11 cellular contexts compared by ENCODE assay signal in genomic region chr17:49194297-49194607, GRCh38. TPM values are rescaled to one million over a fixed set of nuclear protein-coding genes. Genes with fewer than 3 reads are reported as not detected.
A peak's percentile ranks its signal among the peaks of the same experiment; 100 is the strongest.
DNase-seq lines count a peak whose midpoint lies in the region; ATAC-seq and TF ChIP-seq lines count a peak whose summit lies in the region.
"Had no signal": no experiment of that assay in that cellular context is flagged by ENCODE, and none has a peak within 500 bp of the region (broad histone marks: within the 10 kb centered on the region; RNA-seq: fewer than 3 reads in every experiment).

No MANE protein-coding gene starts in this region.

- H3K27ac ChIP-seq in ACC112 (ENCODE audit: low read depth, low read length) (no peak overlapping the region), HCT116 (ENCODE audit: low read depth, low read length) (no peak overlapping the region), breast epithelium (peak overlapping the region; percentile 81 to 94)

- intact Hi-C loops in HCT116 (cut with micrococcal nuclease) (loop anchor here (5.0 kb wide), 3 partner anchors 33 to 302 kb away; partner anchors contain the start of genes ATP5MC1 and UBE2Z), breast epithelium (cut with DNase I; ENCODE audit: low total_unique reads) (loop anchor here (5.0 kb wide), 1 partner anchor 223 kb away; no protein-coding TSS in a partner anchor), posterior vena cava (cut with DNase I) (loop anchor here in 1 of 2 donors (5.0 kb wide), 1 partner anchor 302 kb away; the partner anchor contains the start of gene ATP5MC1), left ventricle myocardium superior (cut with micrococcal nuclease) (loop anchor here (5.0 kb wide), 1 partner anchor 33 kb away; no protein-coding TSS in a partner anchor)

- H3K36me3 ChIP-seq in ACC112 (ENCODE audit: insufficient read depth, low read length) = no peaks in the 10 kb centered on the region
- no peaks in the 10 kb centered on the region for H3K36me3 ChIP-seq in HCT116 (ENCODE audit: control insufficient read depth in 1 of 2, insufficient read depth in 2 of 2, low read length in 2 of 2)
- no peaks in the 10 kb centered on the region for H3K36me3 ChIP-seq in breast epithelium

- no peak for TF ChIP-seq RAD21 in HCT116 (IDR thresholded peaks at IDR 0.05; ENCODE audit: low read depth)

- peaks cover 29% of the 10 kb centered on the region for H3K27me3 Mint-ChIP-seq in nephron progenitor cell (ENCODE audit: low read depth, poor library complexity)

- H3K9me3 ChIP-seq in HCT116 (ENCODE audit: control insufficient read depth in 1 of 2, insufficient read depth in 1 of 2, low read depth in 1 of 2, low read length in 2 of 2) (no peaks in the 10 kb centered on the region), breast epithelium (no peaks in the 10 kb centered on the region)

- no peaks in the 10 kb centered on the region for H3K36me3 Mint-ChIP-seq in nephron progenitor cell (ENCODE audit: low read depth)

- no TSS peak for BruUV-seq in HCT116 (replicated peaks; lab: Mats Ljungman, UMichigan)

- POLR2A ChIA-PET in HCT116 (lab: Charles Lee) = interaction anchor here (0.6 kb wide), 1 partner anchor 317 kb away, joined by 5 read pairs; no protein-coding TSS in a partner anchor

- H3K9ac ChIP-seq in HCT116 (ENCODE audit: low read length) = no peak overlapping the region

- H2AFZ ChIP-seq in ACC112 (ENCODE audit: low read length, unreplicated experiment) (peak overlapping the region; percentile 6), HCT116 (ENCODE audit: low read depth, low read length, poor library complexity, severe bottlenecking) (peak overlapping the region; percentile 72)

- H3K4me1 ChIP-seq in ACC112 (ENCODE audit: control insufficient read depth, insufficient read depth, low read length, unreplicated experiment) = peaks cover 8% of the 10 kb centered on the region
- peaks cover 13 to 50% of the 10 kb centered on the region in 2 experiments; a peak in 3 of 4 replicates for H3K4me1 ChIP-seq in HCT116 (ENCODE audit: control insufficient read depth in 1 of 2, insufficient read depth in 2 of 2, low read length in 2 of 2)
- H3K4me1 ChIP-seq in breast epithelium = no peaks in the 10 kb centered on the region

- H3K9me3 Mint-ChIP-seq in nephron progenitor cell = no peaks in the 10 kb centered on the region

- no peaks in the 10 kb centered on the region for H3K27me3 ChIP-seq in ACC112 (ENCODE audit: insufficient read depth, low read length)
- H3K27me3 ChIP-seq in HCT116 (ENCODE audit: insufficient read depth, low read length) = no peaks in the 10 kb centered on the region
- H3K27me3 ChIP-seq in breast epithelium = no peaks in the 10 kb centered on the region

- H3K4me2 ChIP-seq in HCT116 (ENCODE audit: low read length) = peak overlapping the region; percentile 91

- H3K4me3 ChIP-seq in ACC112 (ENCODE audit: low read depth, low read length) (no peak overlapping the region), HCT116 (replicated peaks in 1 of 2; ENCODE audit: low read depth in 1 of 2, low read length in 2 of 2) (peak overlapping the region in 1 of 2 experiments; percentile 61; a peak in 2 of 4 replicates), breast epithelium (no peak overlapping the region)

- H4K20me1 ChIP-seq in HCT116 (ENCODE audit: insufficient read depth) = no peaks in the 10 kb centered on the region

- peaks cover 19% of the 10 kb centered on the region for H3K4me1 Mint-ChIP-seq in nephron progenitor cell

- TF ChIP-seq CTCF in HCT116 (IDR thresholded peaks at IDR 0.05 in 2 of 3, conservative IDR thresholded peaks at IDR 0.05 in 1 of 3; ENCODE audit: borderline replicate concordance in 1 of 3, insufficient read depth in 1 of 3, low read depth in 2 of 3, low read length in 2 of 3) (no peak), breast epithelium (IDR thresholded peaks at IDR 0.05) (no peak), nephron progenitor cell (IDR thresholded peaks at IDR 0.05) (no peak)

- DNase-seq in HCT116 (ENCODE audit: low read depth, low spot score) (no peak), breast epithelium (ENCODE audit: low spot score in 2 of 2) (no peak), nephron progenitor cell (no peak), posterior vena cava (ENCODE audit: low spot score) (no peak), left ventricle myocardium superior (no peak), NCI-H146 treated with DMSO at 0.1 percent for 48 hours (lab: John Stamatoyannopoulos, UW; ENCODE audit: unreplicated experiment) (no peak), CD1c-positive myeloid dendritic cell (ENCODE audit: extremely low spot score) (no peak)
- DNase-seq: activated CD4-positive, CD25-positive, alpha-beta regulatory T cell; stimulated activated CD4-positive, alpha-beta T cell treated with anti-CD3 and anti-CD28 coated beads, Interleukin-12 subunit alpha, Interleukin-12 subunit beta, amount 100 ng/mL, for 4 hours had no signal

- no peak for ATAC-seq in HCT116
- no peak for ATAC-seq in left ventricle myocardium superior

- H3K79me2 ChIP-seq in ACC112 (ENCODE audit: control insufficient read depth, insufficient read depth, low read length, unreplicated experiment) = no peaks in the 10 kb centered on the region
- no peaks in the 10 kb centered on the region for H3K79me2 ChIP-seq in HCT116 (ENCODE audit: insufficient read depth, low read length)

- peak overlapping the region; percentile 17 for H3K27ac Mint-ChIP-seq in nephron progenitor cell

- no peaks in the 10 kb centered on the region for H3K9me2 ChIP-seq in HCT116 (ENCODE audit: insufficient read depth)

- CTCF ChIA-PET in HCT116 (lab: Charles Lee) = interaction anchor here (0.9 to 1.6 kb wide), 2 partner anchors 34 to 287 kb away, joined by 3 to 6 read pairs; no protein-coding TSS in a partner anchor

- RAD21 ChIA-PET in HCT116 (lab: Charles Lee; ENCODE audit: low non-redundant PET in 1 of 2, low total read pairs in 2 of 2, uncharacterized antibody in 2 of 2, unreplicated experiment in 2 of 2) = no interaction called here

- TF ChIP-seq POLR2A in HCT116 (IDR thresholded peaks at IDR 0.05; ENCODE audit: borderline replicate concordance, extremely low read depth, insufficient read depth, insufficient read length) = no peak
- no peak for TF ChIP-seq POLR2A in breast epithelium (IDR thresholded peaks at IDR 0.05)

- H3K4me3 Mint-ChIP-seq in nephron progenitor cell = peak overlapping the region; percentile 93

TF ChIP-seq in HCT116, 20 proteins besides CTCF, POLR2A, EP300 and RAD21 (continues in another document):
- TF ChIP-seq JUND (IDR thresholded peaks at IDR 0.05) (no peak), ELF1 (IDR thresholded peaks at IDR 0.05; ENCODE audit: borderline replicate concordance, low read depth) (no peak), ZNF274 (IDR thresholded peaks at IDR 0.05; ENCODE audit: low read depth, low read length) (no peak), EGR1 (IDR thresholded peaks at IDR 0.05; ENCODE audit: low read depth) (no peak), ZFX (IDR thresholded peaks at IDR 0.05) (no peak), SRF (IDR thresholded peaks at IDR 0.05; ENCODE audit: low read depth) (no peak), MAX (IDR thresholded peaks at IDR 0.05) (no peak), TCF7L2 (IDR thresholded peaks at IDR 0.05; ENCODE audit: borderline replicate concordance, extremely low read depth, insufficient read depth, insufficient read length) (no peak), FOSL1 (IDR thresholded peaks at IDR 0.05; ENCODE audit: low read depth) (no peak), SP1 (IDR thresholded peaks at IDR 0.05; ENCODE audit: low read depth) (no peak), CBX3 (IDR thresholded peaks at IDR 0.05; ENCODE audit: low read depth) (no peak), SIN3A (IDR thresholded peaks at IDR 0.05; ENCODE audit: low read depth) (no peak), YY1 (IDR thresholded peaks at IDR 0.05; ENCODE audit: extremely low read depth, insufficient replicate concordance, low read depth, low read length) (no peak), EZH2 (IDR thresholded peaks at IDR 0.05) (no peak)
- TF ChIP-seq, protein P1, sequence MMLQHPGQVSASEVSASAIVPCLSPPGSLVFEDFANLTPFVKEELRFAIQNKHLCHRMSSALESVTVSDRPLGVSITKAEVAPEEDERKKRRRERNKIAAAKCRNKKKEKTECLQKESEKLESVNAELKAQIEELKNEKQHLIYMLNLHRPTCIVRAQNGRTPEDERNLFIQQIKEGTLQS (IDR thresholded peaks at IDR 0.05) = no peak
- TF ChIP-seq, protein P2, sequence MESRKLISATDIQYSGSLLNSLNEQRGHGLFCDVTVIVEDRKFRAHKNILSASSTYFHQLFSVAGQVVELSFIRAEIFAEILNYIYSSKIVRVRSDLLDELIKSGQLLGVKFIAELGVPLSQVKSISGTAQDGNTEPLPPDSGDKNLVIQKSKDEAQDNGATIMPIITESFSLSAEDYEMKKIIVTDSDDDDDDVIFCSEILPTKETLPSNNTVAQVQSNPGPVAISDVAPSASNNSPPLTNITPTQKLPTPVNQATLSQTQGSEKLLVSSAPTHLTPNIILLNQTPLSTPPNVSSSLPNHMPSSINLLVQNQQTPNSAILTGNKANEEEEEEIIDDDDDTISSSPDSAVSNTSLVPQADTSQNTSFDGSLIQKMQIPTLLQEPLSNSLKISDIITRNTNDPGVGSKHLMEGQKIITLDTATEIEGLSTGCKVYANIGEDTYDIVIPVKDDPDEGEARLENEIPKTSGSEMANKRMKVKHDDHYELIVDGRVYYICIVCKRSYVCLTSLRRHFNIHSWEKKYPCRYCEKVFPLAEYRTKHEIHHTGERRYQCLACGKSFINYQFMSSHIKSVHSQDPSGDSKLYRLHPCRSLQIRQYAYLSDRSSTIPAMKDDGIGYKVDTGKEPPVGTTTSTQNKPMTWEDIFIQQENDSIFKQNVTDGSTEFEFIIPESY (IDR thresholded peaks at IDR 0.05; ENCODE audit: extremely low read depth, insufficient replicate concordance, low read length) = no peak

RNA-seq across cellular contexts. Expression of gene GNGT2, which starts 16.1 kb away (rescaled TPM):
- total RNA-seq in HCT116 (2021; ENCODE audit: unreplicated experiment) = not detected
- not detected in 2 replicates for polyA plus RNA-seq in HCT116 (2012)
- under 1 TPM in 2 of 3 donors, not detected in 1; 0.48 to 0.66 TPM for total RNA-seq in breast epithelium
- 1 to 10 TPM; 2.1 to 2.3 TPM for total RNA-seq in posterior vena cava
- total RNA-seq in left ventricle myocardium superior = 1.2 TPM

RNA-seq across cellular contexts. Expression of gene ABI3, which starts 16.3 kb away (rescaled TPM):
- 0.12 TPM for total RNA-seq in HCT116 (2021; ENCODE audit: unreplicated experiment)
- 0.05 and 0.11 TPM in 2 replicates for polyA plus RNA-seq in HCT116 (2012)
- 1 to 10 TPM; 1.9 to 5.2 (median 5.1) TPM for total RNA-seq in breast epithelium
- total RNA-seq in posterior vena cava = 10 to 100 TPM; 10.6 TPM
- 5.6 TPM for total RNA-seq in left ventricle myocardium superior

RNA-seq across cellular contexts. Expression of gene PHOSPHO1, which starts 36.3 kb away (rescaled TPM):
- total RNA-seq in HCT116 (2021; ENCODE audit: unreplicated experiment) (3.0 TPM), breast epithelium (under 1 TPM in 2 of 3 donors, not detected in 1; 0.33 to 0.88 TPM), posterior vena cava (1 to 10 TPM in 1 of 2 donors, under 1 TPM in 1; 0.62 to 2.6 TPM), left ventricle myocardium superior (0.64 TPM)
- polyA plus RNA-seq in HCT116 (2012) = 1.4 and 2.0 TPM in 2 replicates
- total RNA-seq: lung microvascular endothelial cell had no signal

Comparison
In these comparisons a context has a peak if more than half of its experiments do, and no peak if none do; other contexts are left out.
1. H3K27ac ChIP-seq: peak in breast epithelium (2 of 2); none in ACC112 (single experiment) and HCT116 (single experiment).